Comparison of ENCODE assay signal across 8 cellular contexts in the genomic region with DNA sequence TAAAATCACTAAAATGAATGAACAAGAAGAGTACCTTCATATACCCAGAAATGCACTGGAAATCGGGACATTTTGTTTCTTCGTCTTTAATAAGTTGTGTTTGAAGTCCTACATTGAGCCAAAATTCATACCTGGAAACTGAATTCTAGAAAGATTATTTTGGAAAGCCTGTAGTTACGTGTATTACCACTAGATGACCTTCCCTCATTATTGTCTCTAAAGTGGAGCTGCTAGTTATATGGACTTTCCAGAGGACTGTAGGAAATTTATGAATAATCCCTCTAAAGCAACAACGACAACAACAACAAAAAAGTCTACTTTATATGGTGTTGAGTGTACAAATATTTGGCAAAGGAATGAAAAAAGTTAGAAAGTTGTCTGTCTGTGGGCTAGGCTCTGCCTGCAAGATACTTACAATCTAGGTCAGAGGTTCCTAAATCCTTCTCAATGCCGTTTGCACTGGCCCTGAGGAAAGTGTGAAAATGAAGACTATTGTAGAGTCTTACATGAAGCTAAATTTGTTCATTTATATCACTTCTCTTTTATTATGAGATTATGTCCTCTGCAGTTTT.
A peak's percentile ranks its signal among the peaks of the same experiment; 100 is the strongest.
DNase-seq lines count a peak whose midpoint lies in the region; ATAC-seq, FAIRE-seq and TF ChIP-seq lines count a peak whose summit lies in the region.

No MANE protein-coding gene starts in this region.

- peaks cover 41% of the 10 kb centered on the region for H3K4me1 Mint-ChIP-seq in HFFc6 (ENCODE audit: low read depth)

- no peak for FAIRE-seq in pancreas (lab: Jason Lieb, UNC)

- peaks cover 16% of the 10 kb centered on the region for H3K4me1 ChIP-seq in lower lobe of right lung
- no peaks in the 10 kb centered on the region for H3K4me1 ChIP-seq in pancreas

- peaks cover 3% of the 10 kb centered on the region for H3K27me3 Mint-ChIP-seq in HFFc6 (ENCODE audit: insufficient read depth)

- H3K27ac Mint-ChIP-seq in HFFc6 = no peak overlapping the region

- no peaks in the 10 kb centered on the region for H3K36me3 ChIP-seq in lower lobe of right lung
- H3K36me3 ChIP-seq in pancreas = no peaks in the 10 kb centered on the region
- H3K36me3 ChIP-seq in WERI-Rb-1 = no peaks in the 10 kb centered on the region

- ATAC-seq in lower lobe of right lung = no peak
- ATAC-seq in HG02870 (IDR thresholded peaks at IDR 0.05; ENCODE audit: unreplicated experiment) = no peak
- ATAC-seq in pancreas = no peak
- ATAC-seq in HG03521 (IDR thresholded peaks at IDR 0.05; ENCODE audit: unreplicated experiment) = no peak

- in situ Hi-C loops in astrocyte of the cerebellum (cut with HindIII; ENCODE audit: low sequenced_read_pairs) = no loop called here

- DNase-seq in AML-193 (lab: John Stamatoyannopoulos, UW) = peak; percentile 14 to 25
- peak; percentile 28 for DNase-seq in HFFc6
- no peak for DNase-seq in astrocyte of the cerebellum (ENCODE audit: low read depth)
- no peak for DNase-seq in lower lobe of right lung
- DNase-seq in pancreas = no peak
- DNase-seq in WERI-Rb-1 = no peak

- intact Hi-C loops in lower lobe of right lung (cut with DNase I) = no loop called here
- intact Hi-C loops in pancreas (cut with DNase I) = no loop called here

- H3K9me3 Mint-ChIP-seq in HFFc6 = no peaks in the 10 kb centered on the region

- H3K27ac ChIP-seq in lower lobe of right lung = no peak overlapping the region
- H3K27ac ChIP-seq in pancreas = no peak overlapping the region
- no peak overlapping the region for H3K27ac ChIP-seq in WERI-Rb-1

- H3K36me3 Mint-ChIP-seq in HFFc6 (ENCODE audit: low read depth) = no peaks in the 10 kb centered on the region; the same call in 1 of the 2 replicates

- WGBS in pancreas, 2 donors = 50 to 63% methylated on average over 5 of the region's 5 CpGs

- peak; percentile 82 for TF ChIP-seq CTCF in HFFc6 (IDR thresholded peaks at IDR 0.05)
- peak; percentile 55 for TF ChIP-seq CTCF in astrocyte of the cerebellum (IDR thresholded peaks at IDR 0.05; ENCODE audit: low read depth, low read length, missing control alignments)
- peak; percentile 45 for TF ChIP-seq CTCF in lower lobe of right lung (IDR thresholded peaks at IDR 0.05)
- TF ChIP-seq CTCF in pancreas (IDR thresholded peaks at IDR 0.05) = peak in 1 of 4 donors; percentile 17
- no peak for TF ChIP-seq CTCF in WERI-Rb-1 (IDR thresholded peaks at IDR 0.05; ENCODE audit: low read depth, low read length)

- no peaks in the 10 kb centered on the region for H3K9me3 ChIP-seq in lower lobe of right lung
- no peaks in the 10 kb centered on the region for H3K9me3 ChIP-seq in pancreas
- no peaks in the 10 kb centered on the region for H3K9me3 ChIP-seq in WERI-Rb-1 (ENCODE audit: severe bottlenecking)

- H3K4me3 ChIP-seq in astrocyte of the cerebellum (ENCODE audit: low read depth, low read length) (no peak overlapping the region), lower lobe of right lung (no peak overlapping the region), pancreas (no peak overlapping the region), WERI-Rb-1 (ENCODE audit: low read depth, low read length) (no peak overlapping the region)

- no peaks in the 10 kb centered on the region for H3K27me3 ChIP-seq in lower lobe of right lung (ENCODE audit: low read depth)
- H3K27me3 ChIP-seq in pancreas = no peaks in the 10 kb centered on the region
- no peaks in the 10 kb centered on the region for H3K27me3 ChIP-seq in WERI-Rb-1 (ENCODE audit: insufficient read depth, low read depth, severe bottlenecking)

- no peak overlapping the region for H3K4me3 Mint-ChIP-seq in HFFc6

Comparison
In these comparisons a context has a peak if more than half of its experiments do, and no peak if none do; other contexts are left out.
1. DNase-seq: peak in AML-193 (2 of 2) and HFFc6 (single experiment); none in astrocyte of the cerebellum (single experiment), lower lobe of right lung (single experiment), pancreas (0 of 6) and WERI-Rb-1 (single experiment).